Comparison of ENCODE assay signal across 16 cellular contexts in genomic region chr12:93134175-93134574, GRCh38.
"Had no signal": no experiment of that assay in that cellular context is flagged by ENCODE, and none has a peak within 500 bp of the region (broad histone marks: within the 10 kb centered on the region; RNA-seq: fewer than 3 reads in every experiment).

No MANE protein-coding gene starts in this region.

- H3K27ac ChIP-seq: coronary artery, vagina had no signal

- H3K4me3 Mint-ChIP-seq: activated CD8-positive, alpha-beta T cell treated with anti-CD3 and anti-CD28 coated beads for 36 hours; activated naive CD4-positive, alpha-beta T cell treated with anti-CD3 and anti-CD28 coated beads, Interleukin-2, amount 50 U/mL, for 24 hours; central memory CD8-positive, alpha-beta T cell; T-helper 17 cell; WTC11 had no signal

- H3K27me3 Mint-ChIP-seq: activated CD8-positive, alpha-beta T cell treated with anti-CD3 and anti-CD28 coated beads for 36 hours had no signal

- H3K27me3 ChIP-seq: esophagus muscularis mucosa, pancreas, transverse colon, vagina had no signal

- H3K27ac Mint-ChIP-seq: activated CD8-positive, alpha-beta T cell treated with anti-CD3 and anti-CD28 coated beads for 36 hours; activated naive CD4-positive, alpha-beta T cell treated with anti-CD3 and anti-CD28 coated beads, Interleukin-2, amount 50 U/mL, for 24 hours; T-helper 17 cell; WTC11 had no signal

- H3K9me3 ChIP-seq: esophagus muscularis mucosa, pancreas, transverse colon, vagina had no signal

- H3K9me3 Mint-ChIP-seq: activated CD8-positive, alpha-beta T cell treated with anti-CD3 and anti-CD28 coated beads for 36 hours; activated naive CD4-positive, alpha-beta T cell treated with anti-CD3 and anti-CD28 coated beads, Interleukin-2, amount 50 U/mL, for 24 hours; central memory CD8-positive, alpha-beta T cell; WTC11 had no signal

- ATAC-seq: activated CD8-positive, alpha-beta T cell treated with anti-CD3 and anti-CD28 coated beads for 36 hours; left ventricle myocardium superior; T-helper 17 cell; WTC11 had no signal

- H3K36me3 Mint-ChIP-seq: activated naive CD4-positive, alpha-beta T cell treated with anti-CD3 and anti-CD28 coated beads, Interleukin-2, amount 50 U/mL, for 24 hours; WTC11 had no signal

- DNase-seq: activated CD4-positive, alpha-beta T cell treated with anti-CD3 and anti-CD28 coated beads for 4 hours; activated CD8-positive, alpha-beta T cell treated with anti-CD3 and anti-CD28 coated beads for 36 hours; activated effector memory CD4-positive, alpha-beta T cell treated with anti-CD3 and anti-CD28 coated beads, Interleukin-2, amount 50 U/mL, for 16 hours; activated T-cell treated with anti-CD3 and anti-CD28 coated beads, Interleukin-2, amount 50 U/mL, for 48 hours; hippocampal formation; left ventricle myocardium superior; pancreas; stimulated activated naive CD4-positive, alpha-beta T cell; T-helper 17 cell; transverse colon had no signal

- H3K4me3 ChIP-seq: coronary artery, esophagus muscularis mucosa, pancreas, transverse colon, vagina had no signal

- H3K36me3 ChIP-seq: esophagus muscularis mucosa, pancreas, transverse colon, vagina had no signal
